1 cellular context compared by ENCODE assay signal in genomic region chr2:216486708-216487107, GRCh38.
TF ChIP-seq lines count a peak whose summit lies in the region.

No MANE protein-coding gene starts in this region.

TF ChIP-seq in HepG2, 621 proteins besides CTCF, POLR2A, EP300 and RAD21 (continued from another document):
- TF ChIP-seq ZNF512 (CRISPR knock-in tag; IDR thresholded peaks at IDR 0.05) (no peak), ZNF264 (CRISPR knock-in tag; IDR thresholded peaks at IDR 0.05) (no peak), ZNF530 (CRISPR knock-in tag; IDR thresholded peaks at IDR 0.05; ENCODE audit: low read depth) (no peak)
